In genomic region chr3:120177907-120178306, GRCh38 we compare ENCODE assay signal across 10 cellular contexts.
DNase-seq lines count a peak whose midpoint lies in the region; ATAC-seq and TF ChIP-seq lines count a peak whose summit lies in the region.
"Had no signal": no experiment of that assay in that cellular context is flagged by ENCODE, and none has a peak within 500 bp of the region (broad histone marks: within the 10 kb centered on the region; RNA-seq: fewer than 3 reads in every experiment).

No MANE protein-coding gene starts in this region.

- peaks cover 33% of the 10 kb centered on the region for H3K4me1 Mint-ChIP-seq in chondrocyte (ENCODE audit: low read depth)
- H3K4me1 Mint-ChIP-seq: activated naive CD8-positive, alpha-beta T cell treated with anti-CD3 and anti-CD28 coated beads, Interleukin-2, amount 10 ng/mL, durations not matched to agents 7 days and 5 days had no signal

- peaks cover under 1% of the 10 kb centered on the region for H3K9me3 Mint-ChIP-seq in chondrocyte (ENCODE audit: low read depth)
- H3K9me3 Mint-ChIP-seq: activated naive CD8-positive, alpha-beta T cell treated with anti-CD3 and anti-CD28 coated beads, Interleukin-2, amount 10 ng/mL, durations not matched to agents 7 days and 5 days had no signal

- TF ChIP-seq CTCF in chondrocyte (IDR thresholded peaks at IDR 0.05), result peak; percentile 8
- TF ChIP-seq CTCF in thoracic aorta (IDR thresholded peaks at IDR 0.05), result no peak

- H3K4me1 ChIP-seq in thoracic aorta (ENCODE audit: control insufficient read depth in 1 of 2, low read depth in 2 of 2), result peaks cover 9 to 26% of the 10 kb centered on the region in 2 donors

- peak in 2 of 3 experiments; percentile 27 to 64 for DNase-seq in NCI-H1417 (lab: John Stamatoyannopoulos, UW)
- no peak for DNase-seq in NCI-H1417 treated with DMSO at 0.1 percent for 48 hours (lab: John Stamatoyannopoulos, UW)
- peak; percentile 29 for DNase-seq in NCI-H524 treated with DMSO at 0.1 percent for 48 hours (lab: John Stamatoyannopoulos, UW)
- no peak for DNase-seq in chondrocyte (ENCODE audit: low spot score)
- no peak for DNase-seq in thoracic aorta (ENCODE audit: low spot score)
- DNase-seq in activated gamma-delta T cell treated with Interleukin-2 at 50 U/mL for 16 hours, result no peak
- DNase-seq in NCI-H187 treated with DMSO at 0.1 percent for 48 hours (lab: John Stamatoyannopoulos, UW), result no peak
- DNase-seq: activated naive CD8-positive, alpha-beta T cell treated with anti-CD3 and anti-CD28 coated beads, Interleukin-2, amount 10 ng/mL, durations not matched to agents 7 days and 5 days; T-helper 17 cell had no signal

- H3K4me3 Mint-ChIP-seq in chondrocyte (ENCODE audit: unreplicated experiment), result no peak overlapping the region
- H3K4me3 Mint-ChIP-seq: activated naive CD8-positive, alpha-beta T cell treated with anti-CD3 and anti-CD28 coated beads, Interleukin-2, amount 10 ng/mL, durations not matched to agents 7 days and 5 days; T-helper 17 cell had no signal

- H3K27ac Mint-ChIP-seq in chondrocyte (ENCODE audit: unreplicated experiment), result peak overlapping the region; percentile 92
- H3K27ac Mint-ChIP-seq: activated naive CD8-positive, alpha-beta T cell treated with anti-CD3 and anti-CD28 coated beads, Interleukin-2, amount 10 ng/mL, durations not matched to agents 7 days and 5 days; T-helper 17 cell had no signal

- H3K9me3 ChIP-seq in thoracic aorta, result no peaks in the 10 kb centered on the region

- ATAC-seq in thoracic aorta (ENCODE audit: insufficient number of reproducible peaks, low FRiP score, low read depth) (no peak), HG02571 (IDR thresholded peaks at IDR 0.05; ENCODE audit: unreplicated experiment) (no peak)
- ATAC-seq: T-helper 17 cell had no signal

- H3K36me3 ChIP-seq in thoracic aorta, result no peaks in the 10 kb centered on the region

- H3K27ac ChIP-seq in thoracic aorta, result peak overlapping the region; percentile 41 to 80

- no peaks in the 10 kb centered on the region for H3K27me3 ChIP-seq in thoracic aorta (replicated peaks; ENCODE audit: insufficient read depth)

- no peak overlapping the region for H3K4me3 ChIP-seq in thoracic aorta

- H3K36me3 Mint-ChIP-seq in chondrocyte (ENCODE audit: low read depth), result no peaks in the 10 kb centered on the region
- H3K36me3 Mint-ChIP-seq: activated naive CD8-positive, alpha-beta T cell treated with anti-CD3 and anti-CD28 coated beads, Interleukin-2, amount 10 ng/mL, durations not matched to agents 7 days and 5 days had no signal

- no peaks in the 10 kb centered on the region for H3K27me3 Mint-ChIP-seq in chondrocyte (ENCODE audit: low read depth)

Comparison
In these comparisons a context has a peak if more than half of its experiments do, and no peak if none do; other contexts are left out.
1. DNase-seq: peak in NCI-H1417 (2 of 3) and NCI-H524 treated with DMSO at 0.1 percent for 48 hours (single experiment); none in NCI-H1417 treated with DMSO at 0.1 percent for 48 hours (single experiment), chondrocyte (single experiment), thoracic aorta (single experiment), activated gamma-delta T cell treated with Interleukin-2 at 50 U/mL for 16 hours (single experiment) and NCI-H187 treated with DMSO at 0.1 percent for 48 hours (single experiment).